6 cellular contexts compared by ENCODE assay signal in genomic region chr22:17636850-17637249, GRCh38. TPM values are rescaled to one million over a fixed set of nuclear protein-coding genes. Genes with fewer than 3 reads are reported as not detected.
DNase-seq lines count a peak whose midpoint lies in the region; ATAC-seq and TF ChIP-seq lines count a peak whose summit lies in the region.
"Not testable (repeated sequence)": the region's sequence is repeated elsewhere in the genome, so short reads cannot be mapped to it uniquely, and the experiment has no call there.

No MANE protein-coding gene starts in this region.

- TF ChIP-seq POLR2A in gastrocnemius medialis (IDR thresholded peaks at IDR 0.05) = not testable (repeated sequence)

- H3K9me3 ChIP-seq in PC-9 (ENCODE audit: insufficient read depth, low read depth); left ventricle myocardium inferior (replicated peaks); gastrocnemius medialis: not testable (repeated sequence)

- not testable (repeated sequence) for DNase-seq in PC-9, left ventricle myocardium inferior, gastrocnemius medialis
- DNase-seq in chondrocyte (ENCODE audit: low spot score) = peak; percentile 54

- BruUV-seq in PC-9 (replicated peaks; lab: Mats Ljungman, UMichigan) = not testable (repeated sequence)

- not testable (repeated sequence) for TF ChIP-seq CTCF in 22Rv1 (IDR thresholded peaks at IDR 0.05); PC-9 (conservative IDR thresholded peaks at IDR 0.05); VCaP (conservative IDR thresholded peaks at IDR 0.05); chondrocyte (IDR thresholded peaks at IDR 0.05); left ventricle myocardium inferior (IDR thresholded peaks at IDR 0.05; ENCODE audit: borderline replicate concordance); gastrocnemius medialis (IDR thresholded peaks at IDR 0.05 in 4 of 5, conservative IDR thresholded peaks at IDR 0.05 in 1 of 5)

- H3K9me3 Mint-ChIP-seq in chondrocyte (ENCODE audit: low read depth) = not testable (repeated sequence)

- H3K4me1 ChIP-seq in PC-9 (replicated peaks; ENCODE audit: insufficient read depth) = peaks cover 48% of the 10 kb centered on the region
- peaks cover 33% of the 10 kb centered on the region for H3K4me1 ChIP-seq in left ventricle myocardium inferior
- H3K4me1 ChIP-seq in gastrocnemius medialis = peaks cover 19 to 21% of the 10 kb centered on the region in 2 donors

- H3K36me3 ChIP-seq in PC-9 (ENCODE audit: low read depth); left ventricle myocardium inferior; gastrocnemius medialis: not testable (repeated sequence)

- peaks cover 20% of the 10 kb centered on the region for H3K79me2 ChIP-seq in PC-9 (ENCODE audit: low read depth)

- H3K27ac Mint-ChIP-seq in chondrocyte (ENCODE audit: unreplicated experiment) = not testable (repeated sequence)

- not testable (repeated sequence) for H3K27me3 ChIP-seq in PC-9 (ENCODE audit: insufficient read depth, low read depth); left ventricle myocardium inferior (ENCODE audit: low read depth); gastrocnemius medialis

- not testable (repeated sequence) for H2AFZ ChIP-seq in PC-9

- not testable (repeated sequence) for H3K4me3 Mint-ChIP-seq in chondrocyte (ENCODE audit: unreplicated experiment)

- not testable (repeated sequence) for H3K9me2 ChIP-seq in PC-9 (ENCODE audit: insufficient read depth)

- CTCF ChIA-PET in PC-9 (lab: Charles Lee) = not testable (repeated sequence)

- peak overlapping the region; percentile 96 for H3K27ac ChIP-seq in 22Rv1
- peak overlapping the region; percentile 90 for H3K27ac ChIP-seq in PC-9
- peak overlapping the region; percentile 100 for H3K27ac ChIP-seq in VCaP
- H3K27ac ChIP-seq in left ventricle myocardium inferior (replicated peaks) = peak overlapping the region; percentile 99
- peak overlapping the region; percentile 92 to 100 (median 98) for H3K27ac ChIP-seq in gastrocnemius medialis

- intact Hi-C loops in PC-9 (cut with micrococcal nuclease; ENCODE audit: unreplicated experiment) = not testable (repeated sequence)
- intact Hi-C loops in left ventricle myocardium inferior (cut with micrococcal nuclease) (loop anchor here (10.0 kb wide), 1 partner anchor 62 kb away; no protein-coding TSS in a partner anchor), gastrocnemius medialis (cut with DNase I; ENCODE audit: low total_unique reads) (loop anchor here (5.0 to 10.0 kb wide), 2 partner anchors 90 to 562 kb away; no protein-coding TSS in a partner anchor)

- in situ Hi-C loops in gastrocnemius medialis (cut with MboI; ENCODE audit: low sequenced_read_pairs in 4 of 4) = loop anchor here in 2 of 4 donors (10.0 to 25.0 kb wide), 2 partner anchors 62 to 475 kb away; partner anchors contain the start of gene HDHD5 (in 1 of the 2)

- POLR2A ChIA-PET in PC-9 (lab: Charles Lee; ENCODE audit: unreplicated experiment) = not testable (repeated sequence)

- H3K36me3 Mint-ChIP-seq in chondrocyte (ENCODE audit: low read depth) = not testable (repeated sequence)

- not testable (repeated sequence) for ATAC-seq in gastrocnemius medialis

- H3K4me1 Mint-ChIP-seq in chondrocyte (ENCODE audit: low read depth) = peaks cover 29% of the 10 kb centered on the region

- peaks cover 46% of the 10 kb centered on the region for H3F3A ChIP-seq in PC-9 (ENCODE audit: insufficient read depth, low read depth)

- H4K20me1 ChIP-seq in PC-9 (ENCODE audit: insufficient read depth) = not testable (repeated sequence)

- peak overlapping the region; percentile 85 for H3K4me2 ChIP-seq in PC-9

- not testable (repeated sequence) for H3K4me3 ChIP-seq in PC-9, left ventricle myocardium inferior, gastrocnemius medialis

- not testable (repeated sequence) for H3K27me3 Mint-ChIP-seq in chondrocyte (ENCODE audit: low read depth)

RNA-seq across cellular contexts. Expression of gene BCL2L13, which starts 1.7 kb away (rescaled TPM):
- total RNA-seq in PC-9 (2021) (43.1 and 46.3 TPM in 2 replicates), chondrocyte (38.7 to 46.2 TPM (median 39.6 TPM) in 3 replicates), left ventricle myocardium inferior (111 TPM), gastrocnemius medialis (100 to 1,000 TPM; 162 to 310 (median 231) TPM)

RNA-seq across cellular contexts. Expression of gene ATP6V1E1, which starts 8.3 kb away (rescaled TPM):
- total RNA-seq in PC-9 (2021) = 53.5 and 58.0 TPM in 2 replicates
- 118 to 125 TPM (median 120 TPM) in 3 replicates for total RNA-seq in chondrocyte
- 213 TPM for total RNA-seq in left ventricle myocardium inferior
- 100 to 1,000 TPM; 243 to 279 (median 250) TPM for total RNA-seq in gastrocnemius medialis
